ENCODE assay signal across 8 cellular contexts in genomic region chr1:25608488-25609178, GRCh38. TPM values are rescaled to one million over a fixed set of nuclear protein-coding genes. Genes with fewer than 3 reads are reported as not detected.
A peak's percentile ranks its signal among the peaks of the same experiment; 100 is the strongest.
DNase-seq lines count a peak whose midpoint lies in the region; ATAC-seq and TF ChIP-seq lines count a peak whose summit lies in the region.

No MANE protein-coding gene starts in this region.

- H2AFZ ChIP-seq in ACC112 (ENCODE audit: low read length, unreplicated experiment), result no peak overlapping the region
- H2AFZ ChIP-seq in neuronal stem cell (ENCODE audit: low read length), result peak overlapping the region; percentile 73

- no peak overlapping the region for H2BK15ac ChIP-seq in neuronal stem cell (ENCODE audit: low read length)

- no peak overlapping the region for H4K8ac ChIP-seq in neuronal stem cell (ENCODE audit: low read depth, low read length)

- no peak overlapping the region for H2BK12ac ChIP-seq in neuronal stem cell (ENCODE audit: low read length)

- H3K14ac ChIP-seq in neuronal stem cell (ENCODE audit: low read length), result no peak overlapping the region

- TF ChIP-seq CTCF in fibroblast of pulmonary artery (IDR thresholded peaks at IDR 0.05; ENCODE audit: low read length, missing control alignments), result peak; percentile 62

- H3K4me2 ChIP-seq in neuronal stem cell (ENCODE audit: insufficient read depth, low read length, poor library complexity, severe bottlenecking), result peak overlapping the region; percentile 28

- peak; percentile 90 to 94 for DNase-seq in Kasumi-1 (lab: John Stamatoyannopoulos, UW)
- peak; percentile 93 to 95 for DNase-seq in SHP77 (lab: John Stamatoyannopoulos, UW)
- peak; percentile 73 to 75 for DNase-seq in activated T-helper 1 cell treated with anti-CD3 and anti-CD28 coated beads, Interleukin-2, amount 50 U/mL, for 16 hours (ENCODE audit: low read depth in 1 of 2, low spot score in 1 of 2)
- peak; percentile 76 for DNase-seq in fibroblast of pulmonary artery (ENCODE audit: low read depth)
- peak; percentile 74 for DNase-seq in neuronal stem cell (ENCODE audit: low spot score)
- DNase-seq in substantia nigra (lab: John Stamatoyannopoulos, UW), result peak in 46 of 49 donors; percentile 24 to 90 (median 72)

- H3K4me3 ChIP-seq in ACC112 (ENCODE audit: low read depth, low read length), result peak overlapping the region; percentile 54
- H3K4me3 ChIP-seq in fibroblast of pulmonary artery (replicated peaks; ENCODE audit: low read depth, low read length), result no peak overlapping the region
- no peak overlapping the region for H3K4me3 ChIP-seq in neuronal stem cell (ENCODE audit: low read length in 2 of 2)

- H4K91ac ChIP-seq in neuronal stem cell (ENCODE audit: low read depth, low read length, poor library complexity), result no peak overlapping the region

- H3K27ac ChIP-seq in ACC112 (ENCODE audit: low read depth, low read length) (no peak overlapping the region), neuronal stem cell (replicated peaks; ENCODE audit: low read length) (no peak overlapping the region), substantia nigra (ENCODE audit: low read depth, low read length, poor library complexity, severe bottlenecking) (no peak overlapping the region)

- H2BK120ac ChIP-seq in neuronal stem cell (ENCODE audit: low read depth, low read length), result no peak overlapping the region

- H3K9me3 ChIP-seq in neuronal stem cell (replicated peaks in 1 of 2; ENCODE audit: control insufficient read depth in 2 of 2, insufficient read depth in 1 of 2, low read depth in 1 of 2, low read length in 2 of 2), result no peaks in the 10 kb centered on the region

- peak; percentile 60 for ATAC-seq in GM18520 (IDR thresholded peaks at IDR 0.05; ENCODE audit: unreplicated experiment)

- no peak overlapping the region for H2BK5ac ChIP-seq in neuronal stem cell (ENCODE audit: low read length)

- H3K4ac ChIP-seq in neuronal stem cell (ENCODE audit: low read length), result no peak overlapping the region

- no peak overlapping the region for H3K23ac ChIP-seq in neuronal stem cell (ENCODE audit: low read depth, low read length, poor library complexity)

- H3K27me3 ChIP-seq in ACC112 (ENCODE audit: insufficient read depth, low read length), result peaks cover 54% of the 10 kb centered on the region
- H3K27me3 ChIP-seq in neuronal stem cell (ENCODE audit: control insufficient read depth in 3 of 3, insufficient read depth in 3 of 3, low read depth in 1 of 3, low read length in 3 of 3), result peaks cover 0 to 11% (median 9%) of the 10 kb centered on the region in 3 experiments

- H3K79me1 ChIP-seq in neuronal stem cell (ENCODE audit: low read depth, low read length), result no peaks in the 10 kb centered on the region

- WGBS in neuronal stem cell (ENCODE audit: extremely low coverage in 2 of 2, insufficient read length in 2 of 2, insufficient replicate concordance in 1 of 2), 2 donors, result no CpG with 5 or more reads among the region's 15 CpGs

- no peak overlapping the region for H3K18ac ChIP-seq in neuronal stem cell (ENCODE audit: low read length)

- H3K79me2 ChIP-seq in ACC112 (ENCODE audit: control insufficient read depth, insufficient read depth, low read length, unreplicated experiment), result no peaks in the 10 kb centered on the region

- H3K36me3 ChIP-seq in ACC112 (ENCODE audit: insufficient read depth, low read length), result no peaks in the 10 kb centered on the region
- H3K36me3 ChIP-seq in neuronal stem cell (replicated peaks in 1 of 2; ENCODE audit: control insufficient read depth in 2 of 2, insufficient read depth in 2 of 2, low read length in 2 of 2), result no peaks in the 10 kb centered on the region

- H3K4me1 ChIP-seq in ACC112 (ENCODE audit: control insufficient read depth, insufficient read depth, low read length, unreplicated experiment) (no peaks in the 10 kb centered on the region), neuronal stem cell (ENCODE audit: control insufficient read depth in 2 of 2, insufficient read depth in 1 of 2, low read depth in 1 of 2, low read length in 2 of 2) (peaks cover 0 to 9% of the 10 kb centered on the region in 2 donors)

- H2AK5ac ChIP-seq in neuronal stem cell (ENCODE audit: low read depth, low read length), result no peak overlapping the region

- no peak overlapping the region for H3K9ac ChIP-seq in neuronal stem cell (ENCODE audit: low read depth, low read length, poor library complexity)

RNA-seq across cellular contexts. Expression of gene MAN1C1, which starts 8.0 kb away (rescaled TPM):
- polyA plus RNA-seq in neuronal stem cell (2013, experiment 1 of 2), result 7.3 TPM
- 7.1 TPM for polyA plus RNA-seq in neuronal stem cell (2013, experiment 2 of 2)
